In the genomic region with DNA sequence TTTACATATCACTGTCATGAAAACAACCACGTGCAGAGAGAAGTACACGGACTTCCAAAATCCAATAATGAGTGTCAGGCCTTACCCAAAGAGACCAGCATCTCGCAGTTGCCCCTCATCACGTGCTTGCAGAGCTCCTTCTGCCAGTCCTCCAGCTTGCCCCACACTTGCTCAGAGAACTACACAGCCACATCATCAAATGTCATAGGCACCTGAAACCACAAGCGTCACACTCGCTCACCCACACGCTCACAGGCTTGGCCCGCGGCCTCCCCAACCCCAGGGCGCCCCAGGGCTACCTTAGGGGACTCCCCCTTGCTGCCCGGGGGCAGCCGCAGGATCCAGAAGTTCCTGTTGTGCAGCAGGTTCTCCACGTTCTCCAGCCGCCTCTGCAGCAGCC, we compare ENCODE assay signal across 9 cellular contexts.
DNase-seq lines count a peak whose midpoint lies in the region; ATAC-seq and TF ChIP-seq lines count a peak whose summit lies in the region.
"Had no signal": no experiment of that assay in that cellular context is flagged by ENCODE, and none has a peak within 500 bp of the region (broad histone marks: within the 10 kb centered on the region; RNA-seq: fewer than 3 reads in every experiment).

No MANE protein-coding gene starts in this region.

- DNase-seq in T-helper 22 cell (ENCODE audit: low read depth) (peak; percentile 30), NCI-H345 treated with DMSO at 0.1 percent for 48 hours (lab: John Stamatoyannopoulos, UW; ENCODE audit: unreplicated experiment) (no peak), tibial artery (no peak), glomerular visceral epithelial cell (ENCODE audit: extremely low spot score) (no peak), caudate nucleus (lab: John Stamatoyannopoulos, UW) (no peak)
- peak; percentile 85 for DNase-seq in stimulated activated CD4-positive, alpha-beta T cell treated with anti-CD3 and anti-CD28 coated beads, Interleukin-15, amount 100 ng/mL, for 24 hours
- DNase-seq: trophoblast cell had no signal

- H3K36me3 ChIP-seq in tibial artery, result peaks cover 38 to 54% (median 53%) of the 10 kb centered on the region in 3 donors

- H3K4me3 ChIP-seq in tibial artery, result no peak overlapping the region

- TF ChIP-seq POLR2A in GM18505 (IDR thresholded peaks at IDR 0.05; ENCODE audit: borderline replicate concordance, extremely low read depth, insufficient read depth, insufficient read length), result no peak

- intact Hi-C loops in tibial artery (cut with DNase I; ENCODE audit: low total_unique reads), result no loop called here

- no peak for TF ChIP-seq CTCF in tibial artery (IDR thresholded peaks at IDR 0.05)

- no peaks in the 10 kb centered on the region for H3K9me3 ChIP-seq in tibial artery

- peak; percentile 20 for ATAC-seq in GM18505 (IDR thresholded peaks at IDR 0.05; ENCODE audit: unreplicated experiment)
- peak; percentile 34 for ATAC-seq in GM21619 (IDR thresholded peaks at IDR 0.05; ENCODE audit: unreplicated experiment)

- peaks cover 3 to 31% (median 14%) of the 10 kb centered on the region in 4 donors for H3K4me1 ChIP-seq in tibial artery

- no peaks in the 10 kb centered on the region for H3K27me3 ChIP-seq in tibial artery

- H3K27ac ChIP-seq in tibial artery (no peak overlapping the region), caudate nucleus (ENCODE audit: low read depth, low read length) (no peak overlapping the region)

Comparison
In these comparisons a context has a peak if more than half of its experiments do, and no peak if none do; other contexts are left out.
1. DNase-seq: peak in T-helper 22 cell (single experiment) and stimulated activated CD4-positive, alpha-beta T cell treated with anti-CD3 and anti-CD28 coated beads, Interleukin-15, amount 100 ng/mL, for 24 hours (single experiment); none in NCI-H345 treated with DMSO at 0.1 percent for 48 hours (single experiment), tibial artery (0 of 2), glomerular visceral epithelial cell (single experiment) and caudate nucleus (0 of 61).